Comparison of ENCODE assay signal across 11 cellular contexts in genomic region chr3:155233213-155233612, GRCh38.
DNase-seq lines count a peak whose midpoint lies in the region; ATAC-seq lines count a peak whose summit lies in the region.
"Had no signal": no experiment of that assay in that cellular context is flagged by ENCODE, and none has a peak within 500 bp of the region (broad histone marks: within the 10 kb centered on the region; RNA-seq: fewer than 3 reads in every experiment).

No MANE protein-coding gene starts in this region.

- no peaks in the 10 kb centered on the region for H3K4me1 Mint-ChIP-seq in activated T-helper 17 cell treated with anti-CD3 and anti-CD28 coated beads, Interleukin-2, amount 50 U/mL, for 72 hours
- H3K4me1 Mint-ChIP-seq: activated CD4-positive, alpha-beta T cell treated with anti-CD3 and anti-CD28 coated beads, Interleukin-2, amount 10 ng/mL, durations not matched to agents 7 days and 5 days; B cell had no signal

- no peak overlapping the region for H3K4me3 Mint-ChIP-seq in activated T-helper 17 cell treated with anti-CD3 and anti-CD28 coated beads, Interleukin-2, amount 50 U/mL, for 72 hours
- H3K4me3 Mint-ChIP-seq: activated CD4-positive, alpha-beta T cell treated with anti-CD3 and anti-CD28 coated beads, Interleukin-2, amount 10 ng/mL, durations not matched to agents 7 days and 5 days; B cell had no signal

- H3K27ac Mint-ChIP-seq in activated T-helper 17 cell treated with anti-CD3 and anti-CD28 coated beads, Interleukin-2, amount 50 U/mL, for 72 hours = no peak overlapping the region
- H3K27ac Mint-ChIP-seq: activated CD4-positive, alpha-beta T cell treated with anti-CD3 and anti-CD28 coated beads, Interleukin-2, amount 10 ng/mL, durations not matched to agents 7 days and 5 days; B cell had no signal

- DNase-seq in A172 (ENCODE audit: low spot score) (peak; percentile 85), LHCN-M2 (ENCODE audit: low read depth) (peak; percentile 97), dedifferentiated amniotic fluid mesenchymal stem cell (ENCODE audit: extremely low spot score) (peak; percentile 57), mucosa of gallbladder (ENCODE audit: low spot score) (peak; percentile 17), NCI-H748 (lab: John Stamatoyannopoulos, UW; ENCODE audit: unreplicated experiment) (no peak), islet precursor cell (no peak), NCI-H2196 (lab: John Stamatoyannopoulos, UW; ENCODE audit: unreplicated experiment) (no peak)
- DNase-seq: activated CD4-positive, alpha-beta T cell treated with anti-CD3 and anti-CD28 coated beads, Interleukin-2, amount 10 ng/mL, durations not matched to agents 7 days and 5 days; effector memory CD4-positive, alpha-beta T cell had no signal

- H3K9me3 Mint-ChIP-seq in activated T-helper 17 cell treated with anti-CD3 and anti-CD28 coated beads, Interleukin-2, amount 50 U/mL, for 72 hours = no peaks in the 10 kb centered on the region
- H3K9me3 Mint-ChIP-seq: activated CD4-positive, alpha-beta T cell treated with anti-CD3 and anti-CD28 coated beads, Interleukin-2, amount 10 ng/mL, durations not matched to agents 7 days and 5 days had no signal

- no peaks in the 10 kb centered on the region for H3K36me3 Mint-ChIP-seq in activated T-helper 17 cell treated with anti-CD3 and anti-CD28 coated beads, Interleukin-2, amount 50 U/mL, for 72 hours (ENCODE audit: low read depth)

- H3K27me3 Mint-ChIP-seq in activated T-helper 17 cell treated with anti-CD3 and anti-CD28 coated beads, Interleukin-2, amount 50 U/mL, for 72 hours = no peaks in the 10 kb centered on the region
- H3K27me3 Mint-ChIP-seq: activated CD4-positive, alpha-beta T cell treated with anti-CD3 and anti-CD28 coated beads, Interleukin-2, amount 10 ng/mL, durations not matched to agents 7 days and 5 days; B cell had no signal

- ATAC-seq in activated T-helper 17 cell treated with anti-CD3 and anti-CD28 coated beads, Interleukin-2, amount 50 U/mL, for 72 hours (replicated peaks) = no peak

Comparison
In these comparisons a context has a peak if more than half of its experiments do, and no peak if none do; other contexts are left out.
1. DNase-seq: peak in A172 (single experiment), LHCN-M2 (single experiment), dedifferentiated amniotic fluid mesenchymal stem cell (single experiment) and mucosa of gallbladder (single experiment); none in NCI-H748 (single experiment), islet precursor cell (single experiment) and NCI-H2196 (single experiment).